Comparison of ENCODE assay signal across 20 cellular contexts in the genomic region with DNA sequence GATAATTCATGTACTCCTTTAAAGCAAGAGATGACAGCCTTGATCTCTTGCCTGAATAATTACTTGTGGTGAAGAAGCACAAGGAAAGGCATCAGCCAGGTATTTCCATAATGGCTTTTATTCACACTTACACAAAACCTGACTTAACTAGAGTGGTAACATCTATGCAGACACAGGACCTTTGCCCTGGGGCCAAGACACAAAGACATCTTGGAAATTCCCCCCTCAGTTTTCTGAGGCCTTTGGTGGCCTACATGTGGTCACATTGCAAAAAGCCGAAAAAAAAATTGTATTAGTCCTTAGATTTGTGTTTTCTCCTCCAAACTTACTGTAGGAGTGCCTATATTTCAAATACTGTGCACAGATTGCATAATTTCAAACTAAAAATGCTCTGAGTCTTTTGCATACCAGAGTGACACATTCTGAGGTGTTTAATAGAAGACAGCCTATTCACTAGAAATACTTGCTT.
DNase-seq lines count a peak whose midpoint lies in the region; ATAC-seq and TF ChIP-seq lines count a peak whose summit lies in the region.
"Had no signal": no experiment of that assay in that cellular context is flagged by ENCODE, and none has a peak within 500 bp of the region (broad histone marks: within the 10 kb centered on the region; RNA-seq: fewer than 3 reads in every experiment).

No MANE protein-coding gene starts in this region.

- H3K4me2 ChIP-seq in GM23248 (ENCODE audit: unreplicated experiment) = peak overlapping the region; percentile 66

- DNase-seq in GM23248 = peak; percentile 81
- peak; percentile 64 for DNase-seq in fibroblast of pulmonary artery (ENCODE audit: low read depth)
- no peak for DNase-seq in NAMALWA (ENCODE audit: low spot score)
- no peak for DNase-seq in stimulated activated naive CD4-positive, alpha-beta T cell treated with Interleukin-2 at 50 U/mL for 16 hours (lab: John Stamatoyannopoulos, UW)
- DNase-seq in activated effector memory CD4-positive, alpha-beta T cell treated with anti-CD3 and anti-CD28 coated beads, Interleukin-2, amount 50 U/mL, for 16 hours = no peak
- DNase-seq in Calu3 = no peak
- DNase-seq: activated CD4-positive, CD25-positive, alpha-beta regulatory T cell; activated CD8-positive, alpha-beta memory T cell treated with anti-CD3 and anti-CD28 coated beads, Interleukin-2, amount 10 ng/mL, durations not matched to agents 7 days and 5 days; activated naive CD4-positive, alpha-beta T cell treated with anti-CD3 and anti-CD28 coated beads for 36 hours; DMS79; effector memory CD8-positive, alpha-beta T cell; mucosa of descending colon; NCI-H1930; NCI-H526 treated with DMSO at 0.1 percent for 48 hours; uterus had no signal

- no peaks in the 10 kb centered on the region for H3K27me3 Mint-ChIP-seq in Calu3 (ENCODE audit: unreplicated experiment)
- H3K27me3 Mint-ChIP-seq: activated CD8-positive, alpha-beta memory T cell treated with anti-CD3 and anti-CD28 coated beads, Interleukin-2, amount 10 ng/mL, durations not matched to agents 7 days and 5 days; effector memory CD8-positive, alpha-beta T cell had no signal

- TF ChIP-seq CTCF in fibroblast of pulmonary artery (IDR thresholded peaks at IDR 0.05; ENCODE audit: low read length, missing control alignments) (no peak), Calu3 (IDR thresholded peaks at IDR 0.05; ENCODE audit: unreplicated experiment) (no peak)

- no peaks in the 10 kb centered on the region for H3K36me3 ChIP-seq in GM23248 (ENCODE audit: low read depth)
- H3K36me3 ChIP-seq in subcutaneous abdominal adipose tissue (ENCODE audit: control insufficient read depth in 5 of 5, insufficient read depth in 5 of 5, low read length in 5 of 5) = no peaks in the 10 kb centered on the region
- H3K36me3 ChIP-seq: BLaER1 treated with 17β-estradiol and CSF1 and Interleukin-3, amounts not matched to agents 10 nM and 100 nM; uterus had no signal

- CTCF ChIA-PET in Calu3 (lab: Charles Lee) = no interaction called here

- H3K27ac ChIP-seq in GM23248 (peak overlapping the region; percentile 74), subcutaneous abdominal adipose tissue (ENCODE audit: low read depth, low read length) (peak overlapping the region; percentile 7)
- H3K27ac ChIP-seq: BLaER1 treated with 17β-estradiol and CSF1 and Interleukin-3, amounts not matched to agents 10 nM and 100 nM; uterus had no signal

- no peaks in the 10 kb centered on the region for H3K9me2 ChIP-seq in GM23248 (ENCODE audit: insufficient read depth)

- no TSS peak for BruUV-seq in Calu3 (replicated peaks; lab: Mats Ljungman, UMichigan)

- intact Hi-C loops in Calu3 (cut with micrococcal nuclease; ENCODE audit: unreplicated experiment) = no loop called here

- H3K9ac ChIP-seq in GM23248 (peak overlapping the region; percentile 12; the same call in 1 of the 2 replicates), subcutaneous abdominal adipose tissue (ENCODE audit: low read length in 5 of 5) (no peak overlapping the region)
- H3K9ac ChIP-seq: BLaER1 treated with 17β-estradiol and CSF1 and Interleukin-3, amounts not matched to agents 10 nM and 100 nM had no signal

- H3K27me3 ChIP-seq in GM23248 (replicated peaks; ENCODE audit: insufficient read depth) = no peaks in the 10 kb centered on the region
- H3K27me3 ChIP-seq in subcutaneous abdominal adipose tissue (ENCODE audit: control insufficient read depth in 5 of 5, insufficient read depth in 4 of 5, low read length in 5 of 5) = no peaks in the 10 kb centered on the region
- H3K27me3 ChIP-seq: BLaER1 treated with 17β-estradiol and CSF1 and Interleukin-3, amounts not matched to agents 10 nM and 100 nM; uterus had no signal

- WGBS in GM23248 (ENCODE audit: low coverage in 1 of 2, low lambda C conversion rate in 2 of 2, missing lambda C conversion rate in 2 of 2), 2 experiments = 9 to 14% methylated on average over 1 of the region's 1 CpG

- H3K79me2 ChIP-seq in GM23248 (ENCODE audit: insufficient read depth) = peaks cover 29% of the 10 kb centered on the region; the same call in 1 of the 2 replicates

- H3K4me3 ChIP-seq in GM23248 = no peak overlapping the region
- H3K4me3 ChIP-seq in fibroblast of pulmonary artery (replicated peaks; ENCODE audit: low read depth, low read length) = no peak overlapping the region
- no peak overlapping the region for H3K4me3 ChIP-seq in subcutaneous abdominal adipose tissue (ENCODE audit: low read depth in 1 of 5, low read length in 5 of 5)
- H3K4me3 ChIP-seq: BLaER1 treated with 17β-estradiol and CSF1 and Interleukin-3, amounts not matched to agents 10 nM and 100 nM; mucosa of descending colon; uterus had no signal

- H3K4me1 ChIP-seq in GM23248 (ENCODE audit: insufficient read depth) (peaks cover 50% of the 10 kb centered on the region), subcutaneous abdominal adipose tissue (ENCODE audit: control insufficient read depth in 5 of 5, insufficient read depth in 5 of 5, low read length in 5 of 5) (peaks cover 0 to 12% (median 7%) of the 10 kb centered on the region in 5 donors)
- H3K4me1 ChIP-seq: uterus had no signal

- peaks cover 19% of the 10 kb centered on the region for H3K4me1 Mint-ChIP-seq in Calu3 (ENCODE audit: low read depth, unreplicated experiment)
- H3K4me1 Mint-ChIP-seq: activated CD8-positive, alpha-beta memory T cell treated with anti-CD3 and anti-CD28 coated beads, Interleukin-2, amount 10 ng/mL, durations not matched to agents 7 days and 5 days; stimulated activated effector memory CD8-positive, alpha-beta T cell treated with anti-CD3 and anti-CD28 coated beads, Interleukin-12 subunit alpha, Interleukin-12 subunit beta, amount 100 ng/mL, for 72 hours had no signal

- peaks cover 59% of the 10 kb centered on the region for H3F3A ChIP-seq in GM23248 (ENCODE audit: insufficient read depth)

- H3K4me3 Mint-ChIP-seq in Calu3 (ENCODE audit: low read depth, unreplicated experiment) = no peak overlapping the region
- H3K4me3 Mint-ChIP-seq: activated CD8-positive, alpha-beta memory T cell treated with anti-CD3 and anti-CD28 coated beads, Interleukin-2, amount 10 ng/mL, durations not matched to agents 7 days and 5 days; activated naive CD4-positive, alpha-beta T cell treated with anti-CD3 and anti-CD28 coated beads for 36 hours; brain; effector memory CD8-positive, alpha-beta T cell; stimulated activated effector memory CD8-positive, alpha-beta T cell treated with anti-CD3 and anti-CD28 coated beads, Interleukin-12 subunit alpha, Interleukin-12 subunit beta, amount 100 ng/mL, for 72 hours had no signal

- H3K9me3 Mint-ChIP-seq in Calu3 (ENCODE audit: low read depth, unreplicated experiment) = no peaks in the 10 kb centered on the region
- H3K9me3 Mint-ChIP-seq: activated naive CD4-positive, alpha-beta T cell treated with anti-CD3 and anti-CD28 coated beads for 36 hours had no signal

- ATAC-seq in SK-N-SH treated with all-trans-retinoic acid at 6 μM for 48 hours = peak; percentile 56
- ATAC-seq: activated CD8-positive, alpha-beta memory T cell treated with anti-CD3 and anti-CD28 coated beads, Interleukin-2, amount 10 ng/mL, durations not matched to agents 7 days and 5 days; effector memory CD8-positive, alpha-beta T cell; mucosa of descending colon; stimulated activated effector memory CD8-positive, alpha-beta T cell treated with anti-CD3 and anti-CD28 coated beads, Interleukin-12 subunit alpha, Interleukin-12 subunit beta, amount 100 ng/mL, for 72 hours had no signal

- H3K27ac Mint-ChIP-seq in Calu3 (ENCODE audit: unreplicated experiment) = no peak overlapping the region
- H3K27ac Mint-ChIP-seq: activated CD8-positive, alpha-beta memory T cell treated with anti-CD3 and anti-CD28 coated beads, Interleukin-2, amount 10 ng/mL, durations not matched to agents 7 days and 5 days; activated naive CD4-positive, alpha-beta T cell treated with anti-CD3 and anti-CD28 coated beads for 36 hours; effector memory CD8-positive, alpha-beta T cell; stimulated activated effector memory CD8-positive, alpha-beta T cell treated with anti-CD3 and anti-CD28 coated beads, Interleukin-12 subunit alpha, Interleukin-12 subunit beta, amount 100 ng/mL, for 72 hours had no signal

- in situ Hi-C loops in GM23248 (cut with MboI) = no loop called here

- H4K20me1 ChIP-seq in GM23248 (ENCODE audit: insufficient read depth) = no peaks in the 10 kb centered on the region
- H4K20me1 ChIP-seq: BLaER1 treated with 17β-estradiol and CSF1 and Interleukin-3, amounts not matched to agents 10 nM and 100 nM had no signal

- no peak overlapping the region for H2AFZ ChIP-seq in GM23248

- no peaks in the 10 kb centered on the region for H3K9me3 ChIP-seq in GM23248 (ENCODE audit: low read depth)
- H3K9me3 ChIP-seq in subcutaneous abdominal adipose tissue (ENCODE audit: control insufficient read depth in 5 of 5, low read length in 5 of 5) = no peaks in the 10 kb centered on the region
- H3K9me3 ChIP-seq: BLaER1 treated with 17β-estradiol and CSF1 and Interleukin-3, amounts not matched to agents 10 nM and 100 nM; mucosa of descending colon; uterus had no signal

- no peaks in the 10 kb centered on the region for H3K36me3 Mint-ChIP-seq in Calu3 (ENCODE audit: insufficient read depth, unreplicated experiment)
- H3K36me3 Mint-ChIP-seq: activated CD8-positive, alpha-beta memory T cell treated with anti-CD3 and anti-CD28 coated beads, Interleukin-2, amount 10 ng/mL, durations not matched to agents 7 days and 5 days; stimulated activated effector memory CD8-positive, alpha-beta T cell treated with anti-CD3 and anti-CD28 coated beads, Interleukin-12 subunit alpha, Interleukin-12 subunit beta, amount 100 ng/mL, for 72 hours had no signal

TF ChIP-seq in SK-N-SH treated with all-trans-retinoic acid at 6 μM for 48 hours, 23 proteins besides CTCF, POLR2A, EP300 and RAD21 (continues in another document):
- TF ChIP-seq ESRRG (CRISPR knock-in tag; IDR thresholded peaks at IDR 0.05) = no peak
- TF ChIP-seq ZNF565 (CRISPR knock-in tag; conservative IDR thresholded peaks at IDR 0.05; ENCODE audit: low read depth) = no peak
- no peak for TF ChIP-seq PPARA (CRISPR knock-in tag; IDR thresholded peaks at IDR 0.05; ENCODE audit: borderline replicate concordance)
- no peak for TF ChIP-seq CSDC2 (CRISPR knock-in tag; IDR thresholded peaks at IDR 0.05)
- TF ChIP-seq, protein P1, sequence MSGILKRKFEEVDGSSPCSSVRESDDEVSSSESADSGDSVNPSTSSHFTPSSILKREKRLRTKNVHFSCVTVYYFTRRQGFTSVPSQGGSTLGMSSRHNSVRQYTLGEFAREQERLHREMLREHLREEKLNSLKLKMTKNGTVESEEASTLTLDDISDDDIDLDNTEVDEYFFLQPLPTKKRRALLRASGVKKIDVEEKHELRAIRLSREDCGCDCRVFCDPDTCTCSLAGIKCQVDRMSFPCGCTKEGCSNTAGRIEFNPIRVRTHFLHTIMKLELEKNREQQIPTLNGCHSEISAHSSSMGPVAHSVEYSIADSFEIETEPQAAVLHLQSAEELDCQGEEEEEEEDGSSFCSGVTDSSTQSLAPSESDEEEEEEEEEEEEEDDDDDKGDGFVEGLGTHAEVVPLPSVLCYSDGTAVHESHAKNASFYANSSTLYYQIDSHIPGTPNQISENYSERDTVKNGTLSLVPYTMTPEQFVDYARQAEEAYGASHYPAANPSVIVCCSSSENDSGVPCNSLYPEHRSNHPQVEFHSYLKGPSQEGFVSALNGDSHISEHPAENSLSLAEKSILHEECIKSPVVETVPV (CRISPR knock-in tag; IDR thresholded peaks at IDR 0.05) = no peak

Comparison
In these comparisons a context has a peak if more than half of its experiments do, and no peak if none do; other contexts are left out.
1. DNase-seq: peak in GM23248 (single experiment) and fibroblast of pulmonary artery (single experiment); none in NAMALWA (single experiment), stimulated activated naive CD4-positive, alpha-beta T cell treated with Interleukin-2 at 50 U/mL for 16 hours (single experiment), activated effector memory CD4-positive, alpha-beta T cell treated with anti-CD3 and anti-CD28 coated beads, Interleukin-2, amount 50 U/mL, for 16 hours (single experiment) and Calu3 (single experiment).